Comparison of ENCODE assay signal across 1 cellular context in the genomic region with DNA sequence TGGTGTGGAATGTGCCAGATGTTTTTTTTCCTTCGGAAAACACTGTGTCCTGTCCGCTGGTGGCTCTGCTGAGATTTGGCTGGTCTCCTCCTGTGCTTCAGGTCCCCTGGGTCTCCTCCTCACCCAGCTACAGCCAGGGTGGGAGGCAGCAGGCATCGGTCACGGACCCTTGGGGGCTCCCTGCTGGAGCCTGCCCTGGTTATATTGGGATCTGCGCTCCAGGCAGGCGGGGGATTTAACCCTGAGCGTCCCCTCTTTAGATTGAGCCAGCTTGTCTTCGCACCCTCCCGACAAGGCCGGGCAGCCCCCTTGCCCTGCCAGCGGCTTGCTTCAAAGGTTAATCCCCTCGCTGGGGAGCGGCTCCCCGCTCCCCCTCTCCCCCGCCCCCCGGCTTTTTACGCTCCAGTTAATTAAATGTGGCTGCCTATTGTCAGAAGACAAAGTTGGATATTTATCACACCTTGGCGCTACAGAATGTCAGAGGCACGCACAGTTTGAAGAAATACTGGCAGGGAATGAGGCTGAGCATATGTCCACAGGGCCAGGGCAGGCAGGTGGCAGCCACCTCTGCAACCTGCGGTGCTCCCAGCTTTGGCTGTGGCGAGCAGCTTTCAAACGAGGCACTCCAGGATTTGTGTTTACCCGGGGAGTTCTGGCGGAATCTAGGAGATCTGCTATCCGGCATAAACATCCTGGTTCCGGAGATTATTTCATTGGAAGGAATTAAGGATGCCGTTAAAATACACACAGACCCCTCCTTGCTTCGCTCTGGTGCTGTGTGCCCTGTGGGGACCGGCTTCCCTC.
TF ChIP-seq lines count a peak whose summit lies in the region.

No MANE protein-coding gene starts in this region.

TF ChIP-seq in SK-N-SH treated with all-trans-retinoic acid at 6 μM for 48 hours, 23 proteins besides CTCF, POLR2A, EP300 and RAD21 (continued from another document):
- TF ChIP-seq, protein P1, sequence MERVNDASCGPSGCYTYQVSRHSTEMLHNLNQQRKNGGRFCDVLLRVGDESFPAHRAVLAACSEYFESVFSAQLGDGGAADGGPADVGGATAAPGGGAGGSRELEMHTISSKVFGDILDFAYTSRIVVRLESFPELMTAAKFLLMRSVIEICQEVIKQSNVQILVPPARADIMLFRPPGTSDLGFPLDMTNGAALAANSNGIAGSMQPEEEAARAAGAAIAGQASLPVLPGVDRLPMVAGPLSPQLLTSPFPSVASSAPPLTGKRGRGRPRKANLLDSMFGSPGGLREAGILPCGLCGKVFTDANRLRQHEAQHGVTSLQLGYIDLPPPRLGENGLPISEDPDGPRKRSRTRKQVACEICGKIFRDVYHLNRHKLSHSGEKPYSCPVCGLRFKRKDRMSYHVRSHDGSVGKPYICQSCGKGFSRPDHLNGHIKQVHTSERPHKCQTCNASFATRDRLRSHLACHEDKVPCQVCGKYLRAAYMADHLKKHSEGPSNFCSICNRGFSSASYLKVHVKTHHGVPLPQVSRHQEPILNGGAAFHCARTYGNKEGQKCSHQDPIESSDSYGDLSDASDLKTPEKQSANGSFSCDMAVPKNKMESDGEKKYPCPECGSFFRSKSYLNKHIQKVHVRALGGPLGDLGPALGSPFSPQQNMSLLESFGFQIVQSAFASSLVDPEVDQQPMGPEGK (CRISPR knock-in tag; IDR thresholded peaks at IDR 0.05; ENCODE audit: borderline replicate concordance) = no peak
- TF ChIP-seq RARB (CRISPR knock-in tag; IDR thresholded peaks at IDR 0.05) = no peak
- TF ChIP-seq ZNF8 (CRISPR knock-in tag; IDR thresholded peaks at IDR 0.05) = no peak
- no peak for TF ChIP-seq ZNF70 (CRISPR knock-in tag; IDR thresholded peaks at IDR 0.05)
- no peak for TF ChIP-seq OSR1 (CRISPR knock-in tag; IDR thresholded peaks at IDR 0.05)
- no peak for TF ChIP-seq ZFP30 (CRISPR knock-in tag; IDR thresholded peaks at IDR 0.05)
- TF ChIP-seq TCF4 (CRISPR knock-in tag; IDR thresholded peaks at IDR 0.05; ENCODE audit: borderline replicate concordance) = no peak; the same call in 1 of the 2 replicates
- no peak for TF ChIP-seq ARNTL (CRISPR knock-in tag; IDR thresholded peaks at IDR 0.05; ENCODE audit: borderline replicate concordance, low read depth)
- no peak for TF ChIP-seq ZNF565 (CRISPR knock-in tag; conservative IDR thresholded peaks at IDR 0.05; ENCODE audit: low read depth)
- TF ChIP-seq TSHZ2 (CRISPR knock-in tag; IDR thresholded peaks at IDR 0.05) = no peak
- TF ChIP-seq ESRRG (CRISPR knock-in tag; IDR thresholded peaks at IDR 0.05) = no peak
